In the genomic region with DNA sequence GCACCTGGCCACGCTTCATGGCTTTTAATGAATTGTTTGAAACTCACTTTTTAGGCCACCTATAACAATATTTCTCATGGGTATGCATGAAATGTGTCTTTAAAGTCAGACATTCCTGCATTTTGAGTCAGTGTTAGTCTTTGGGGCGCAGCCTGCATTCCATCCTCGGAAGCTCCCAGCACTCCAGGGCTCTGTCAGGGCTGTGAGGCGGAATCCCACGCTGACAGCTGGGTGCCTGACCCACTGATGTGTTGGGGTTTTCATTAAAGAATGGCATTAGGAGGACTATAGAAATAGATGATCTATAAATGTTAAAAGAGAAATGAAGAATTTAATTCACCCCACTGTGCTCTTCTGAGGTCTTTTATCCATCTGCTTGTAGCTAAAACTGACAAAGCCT, we compare ENCODE assay signal across 11 cellular contexts. TPM values are rescaled to one million over a fixed set of nuclear protein-coding genes. Genes with fewer than 3 reads are reported as not detected.
A peak's percentile ranks its signal among the peaks of the same experiment; 100 is the strongest.
DNase-seq lines count a peak whose midpoint lies in the region; ATAC-seq and TF ChIP-seq lines count a peak whose summit lies in the region.
"Had no signal": no experiment of that assay in that cellular context is flagged by ENCODE, and none has a peak within 500 bp of the region (broad histone marks: within the 10 kb centered on the region; RNA-seq: fewer than 3 reads in every experiment).

No MANE protein-coding gene starts in this region.

- H3K27me3 ChIP-seq in ascending aorta (no peaks in the 10 kb centered on the region), uterus (no peaks in the 10 kb centered on the region)

- H3K27ac ChIP-seq in ascending aorta (peak overlapping the region; percentile 43 to 76), uterus (peak overlapping the region; percentile 55 to 62)
- H3K27ac ChIP-seq: 22Rv1 had no signal

- TF ChIP-seq POLR2A in uterus (IDR thresholded peaks at IDR 0.05): no peak

- intact Hi-C loops in ascending aorta (cut with DNase I) (loop anchor here (1.0 to 10.0 kb wide), 3 partner anchors 70 to 383 kb away; no protein-coding TSS in a partner anchor), uterus (cut with DNase I; ENCODE audit: low total_unique reads) (loop anchor here (10.0 kb wide), 1 partner anchor 73 kb away; no protein-coding TSS in a partner anchor)

- H3K4me1 ChIP-seq in ascending aorta (peaks cover 0 to 20% of the 10 kb centered on the region in 2 donors), uterus (peaks cover 0 to 5% of the 10 kb centered on the region in 2 donors)

- H3K36me3 ChIP-seq in ascending aorta (peaks cover 1 to 10% of the 10 kb centered on the region in 2 donors), uterus (no peaks in the 10 kb centered on the region)

- peak; percentile 35 for DNase-seq in activated CD8-positive, alpha-beta memory T cell treated with anti-CD3 and anti-CD28 coated beads for 24 hours
- no peak for DNase-seq in activated CD8-positive, alpha-beta memory T cell treated with anti-CD3 and anti-CD28 coated beads, Interleukin-2, amount 50 U/mL, for 4 hours
- DNase-seq in ascending aorta (ENCODE audit: low spot score in 2 of 2) (peak in 1 of 2 donors; percentile 68), iPS-NIHi11 (ENCODE audit: low spot score) (peak; percentile 52), uterus (no peak)
- no peak for DNase-seq in activated effector memory CD4-positive, alpha-beta T cell treated with Interleukin-2 at 50 U/mL for 16 hours
- DNase-seq: DMS153, RPMI8226 had no signal

- ATAC-seq in GM18858 (IDR thresholded peaks at IDR 0.05; ENCODE audit: unreplicated experiment) (no peak), esophagus mucosa (no peak)

- no peaks in the 10 kb centered on the region for H3K9me3 ChIP-seq in ascending aorta
- no peaks in the 10 kb centered on the region for H3K9me3 ChIP-seq in uterus

- peak overlapping the region in 1 of 2 donors; percentile 30 for H3K4me3 ChIP-seq in ascending aorta
- H3K4me3 ChIP-seq in uterus: no peak overlapping the region

- TF ChIP-seq CTCF in ascending aorta (IDR thresholded peaks at IDR 0.05) (no peak), uterus (IDR thresholded peaks at IDR 0.05) (no peak)

RNA-seq across cellular contexts. Expression of a gene that starts 16.2 kb away (rescaled TPM):
- not detected for total RNA-seq in ascending aorta
- 1 to 10 TPM in 1 of 4 donors, not detected in 3; 1.5 TPM for total RNA-seq in uterus
- total RNA-seq in esophagus mucosa: not detected

Comparison
In these comparisons a context has a peak if more than half of its experiments do, and no peak if none do; other contexts are left out.
1. DNase-seq: peak in activated CD8-positive, alpha-beta memory T cell treated with anti-CD3 and anti-CD28 coated beads for 24 hours (single experiment) and iPS-NIHi11 (single experiment); none in activated CD8-positive, alpha-beta memory T cell treated with anti-CD3 and anti-CD28 coated beads, Interleukin-2, amount 50 U/mL, for 4 hours (single experiment), uterus (0 of 2) and activated effector memory CD4-positive, alpha-beta T cell treated with Interleukin-2 at 50 U/mL for 16 hours (single experiment).